In genomic region chr1:18921506-18922251, GRCh38 we compare ENCODE assay signal across 9 cellular contexts. TPM values are rescaled to one million over a fixed set of nuclear protein-coding genes. Genes with fewer than 3 reads are reported as not detected.
DNase-seq lines count a peak whose midpoint lies in the region; TF ChIP-seq lines count a peak whose summit lies in the region.
"Had no signal": no experiment of that assay in that cellular context is flagged by ENCODE, and none has a peak within 500 bp of the region (broad histone marks: within the 10 kb centered on the region; RNA-seq: fewer than 3 reads in every experiment).

No MANE protein-coding gene starts in this region.

- peaks cover 2% of the 10 kb centered on the region for H3K79me2 ChIP-seq in ACC112 (ENCODE audit: control insufficient read depth, insufficient read depth, low read length, unreplicated experiment)
- peaks cover 10% of the 10 kb centered on the region for H3K79me2 ChIP-seq in PC-9 (ENCODE audit: low read depth)
- peaks cover 45% of the 10 kb centered on the region for H3K79me2 ChIP-seq in osteoblast (ENCODE audit: insufficient read depth, low read length)

- H3K9me3 ChIP-seq in PC-9 (ENCODE audit: insufficient read depth, low read depth) (no peaks in the 10 kb centered on the region), osteoblast (ENCODE audit: low read depth, low read length) (no peaks in the 10 kb centered on the region)

- H3K27me3 ChIP-seq in ACC112 (ENCODE audit: insufficient read depth, low read length) = no peaks in the 10 kb centered on the region
- no peaks in the 10 kb centered on the region for H3K27me3 ChIP-seq in PC-9 (ENCODE audit: insufficient read depth, low read depth)
- no peaks in the 10 kb centered on the region for H3K27me3 ChIP-seq in osteoblast (ENCODE audit: insufficient read depth, low read length)

- 0 out of 2 replicates have a peak, but pooled peaks have one; percentile 15 for TF ChIP-seq CTCF in PC-9 (conservative IDR thresholded peaks at IDR 0.05)
- peak; percentile 31 for TF ChIP-seq CTCF in fibroblast of mammary gland (conservative IDR thresholded peaks at IDR 0.05; ENCODE audit: control insufficient read depth, insufficient read depth, low read depth, low read length)
- no peak for TF ChIP-seq CTCF in osteoblast (IDR thresholded peaks at IDR 0.05; ENCODE audit: extremely low read depth, low read depth, low read length)

- peak overlapping the region; percentile 79 for H3K4me2 ChIP-seq in PC-9
- H3K4me2 ChIP-seq in osteoblast (ENCODE audit: insufficient read depth, low read length) = peak overlapping the region; percentile 69

- intact Hi-C loops in PC-9 (cut with micrococcal nuclease; ENCODE audit: unreplicated experiment) = no loop called here

- H3K9me2 ChIP-seq in PC-9 (ENCODE audit: insufficient read depth) = no peaks in the 10 kb centered on the region

- POLR2A ChIA-PET in PC-9 (lab: Charles Lee; ENCODE audit: unreplicated experiment) = interaction anchor here (0.6 kb wide), 1 partner anchor 22 kb away, joined by 5 read pairs; no protein-coding TSS in a partner anchor

- TF ChIP-seq POLR2A in erythroblast (IDR thresholded peaks at IDR 0.05; ENCODE audit: low read length) = no peak

- H3K36me3 ChIP-seq in ACC112 (ENCODE audit: insufficient read depth, low read length) = no peaks in the 10 kb centered on the region
- no peaks in the 10 kb centered on the region for H3K36me3 ChIP-seq in PC-9 (ENCODE audit: low read depth)
- peaks cover 7% of the 10 kb centered on the region for H3K36me3 ChIP-seq in osteoblast (ENCODE audit: insufficient read depth, low read length)

- in situ Hi-C loops in ACHN (cut with HindIII; ENCODE audit: low pct_ligation_motif_present, low pct_unique_long_range_greater_than_20kb, low sequenced_read_pairs) = no loop called here

- peaks cover under 1% of the 10 kb centered on the region; the same call in 1 of the 2 replicates for H3F3A ChIP-seq in PC-9 (ENCODE audit: insufficient read depth, low read depth)

- H3K4me3 ChIP-seq in ACC112 (ENCODE audit: low read depth, low read length) (no peak overlapping the region), PC-9 (no peak overlapping the region), fibroblast of mammary gland (ENCODE audit: control insufficient read depth, low read depth, low read length) (no peak overlapping the region), osteoblast (ENCODE audit: insufficient read depth, low read length) (no peak overlapping the region)

- no peaks in the 10 kb centered on the region for H4K20me1 ChIP-seq in PC-9 (ENCODE audit: insufficient read depth)
- peaks cover 33% of the 10 kb centered on the region for H4K20me1 ChIP-seq in osteoblast (ENCODE audit: insufficient read depth, low read length)

- peaks cover 34% of the 10 kb centered on the region for H3K4me1 ChIP-seq in ACC112 (ENCODE audit: control insufficient read depth, insufficient read depth, low read length, unreplicated experiment)
- peaks cover 24% of the 10 kb centered on the region for H3K4me1 ChIP-seq in PC-9 (replicated peaks; ENCODE audit: insufficient read depth)
- peaks cover 38% of the 10 kb centered on the region for H3K4me1 ChIP-seq in osteoblast (ENCODE audit: insufficient read depth, low read length)

- H2AFZ ChIP-seq in ACC112 (ENCODE audit: low read length, unreplicated experiment) (no peak overlapping the region), PC-9 (no peak overlapping the region), osteoblast (ENCODE audit: low read length) (peak overlapping the region; percentile 54)

- H3K27ac ChIP-seq in ACC112 (ENCODE audit: low read depth, low read length) (peak overlapping the region; percentile 66; the same call in 1 of the 2 replicates), PC-9 (peak overlapping the region; percentile 66; the same call in 1 of the 2 replicates), osteoblast (ENCODE audit: low read depth, low read length) (peak overlapping the region; percentile 93)

- BruUV-seq in PC-9 (replicated peaks; lab: Mats Ljungman, UMichigan) = no TSS peak

- CTCF ChIA-PET in PC-9 (lab: Charles Lee) = interaction anchor here (0.6 to 1.1 kb wide), 3 partner anchors 9 to 189 kb away, joined by 3 to 4 read pairs (median 3); no protein-coding TSS in a partner anchor

- no peak for DNase-seq in PC-9
- peak; percentile 34 for DNase-seq in fibroblast of mammary gland (ENCODE audit: low read depth)
- no peak for DNase-seq in osteoblast (ENCODE audit: insufficient read length, low spot score, missing footprints)
- no peak for DNase-seq in DMS79 treated with DMSO at 0.1 percent for 48 hours (lab: John Stamatoyannopoulos, UW)
- no peak for DNase-seq in ACHN
- DNase-seq in NCI-H146 treated with DMSO at 0.1 percent for 48 hours (lab: John Stamatoyannopoulos, UW; ENCODE audit: unreplicated experiment) = no peak
- no peak for DNase-seq in erythroblast (lab: John Stamatoyannopoulos, UW)
- DNase-seq: effector memory CD8-positive, alpha-beta T cell had no signal

RNA-seq across cellular contexts. Expression of gene ALDH4A1, which starts 19.3 kb away (rescaled TPM):
- total RNA-seq in PC-9 (2021) = 15.0 and 19.4 TPM in 2 replicates
- total RNA-seq in osteoblast = 28.6 and 31.8 TPM in 2 replicates

RNA-seq across cellular contexts. Expression of gene IFFO2, which starts 34.8 kb away (rescaled TPM):
- 11.7 and 16.5 TPM in 2 replicates for total RNA-seq in PC-9 (2021)
- 6.8 and 10.9 TPM in 2 replicates for total RNA-seq in osteoblast
